Comparison of ENCODE assay signal across 8 cellular contexts in genomic region chr6:157764346-157765068, GRCh38. TPM values are rescaled to one million over a fixed set of nuclear protein-coding genes. Genes with fewer than 3 reads are reported as not detected.
DNase-seq lines count a peak whose midpoint lies in the region; ATAC-seq and TF ChIP-seq lines count a peak whose summit lies in the region.

No MANE protein-coding gene starts in this region.

- peak in 1 of 4 donors; percentile 94 for TF ChIP-seq EP300 in sigmoid colon (IDR thresholded peaks at IDR 0.05)

- WGBS in right cardiac atrium: 19% methylated on average over 12 of the region's 12 CpGs
- WGBS in sigmoid colon, 2 donors: 4 to 12% methylated on average over 12 of the region's 12 CpGs

- H3K36me3 Mint-ChIP-seq in T-cell: no peaks in the 10 kb centered on the region

- H3K4me1 ChIP-seq in right cardiac atrium (ENCODE audit: control insufficient read depth, insufficient read depth, low read length) (peaks cover 2% of the 10 kb centered on the region), sigmoid colon (peaks cover 0 to 52% (median 38%) of the 10 kb centered on the region in 4 donors)

- H3K27me3 Mint-ChIP-seq in T-cell: peaks cover 0 to 3% of the 10 kb centered on the region in 2 donors

- H3K27me3 ChIP-seq in right cardiac atrium (ENCODE audit: control insufficient read depth, insufficient read depth): no peaks in the 10 kb centered on the region
- no peaks in the 10 kb centered on the region for H3K27me3 ChIP-seq in sigmoid colon

- H3K27ac ChIP-seq in right cardiac atrium (ENCODE audit: low read length) (no peak overlapping the region), sigmoid colon (peak overlapping the region; percentile 41 to 90 (median 80))

- TF ChIP-seq CTCF in sigmoid colon (IDR thresholded peaks at IDR 0.05): no peak

- intact Hi-C loops in right cardiac atrium (cut with DNase I) (loop anchor here in 2 of 4 donors (10.0 kb wide), 1 partner anchor 110 kb away; no protein-coding TSS in a partner anchor), sigmoid colon (cut with DNase I) (loop anchor here (10.0 kb wide), 1 partner anchor 440 kb away; the partner anchor contains the start of gene TMEM242)

- H3K36me3 ChIP-seq in sigmoid colon: no peaks in the 10 kb centered on the region

- H3K4me1 Mint-ChIP-seq in T-cell: peaks cover 70 to 87% (median 83%) of the 10 kb centered on the region in 3 donors

- peak overlapping the region; percentile 85 to 93 for H3K27ac Mint-ChIP-seq in T-cell

- ATAC-seq in GM19397 (IDR thresholded peaks at IDR 0.05; ENCODE audit: unreplicated experiment) (peak; percentile 42), HG03521 (IDR thresholded peaks at IDR 0.05; ENCODE audit: unreplicated experiment) (peak; percentile 53), T-cell (replicated peaks in 1 of 4) (peak; percentile 77 to 79 (median 78)), right cardiac atrium (peak; percentile 85 to 90)

- DNase-seq in AG08396 (ENCODE audit: low spot score) (peak; percentile 88), T-cell (peak; percentile 57 to 90 (median 76)), amniotic epithelial cell (ENCODE audit: low read depth) (peak; percentile 99), right cardiac atrium (peak; percentile 85 to 87 (median 86)), sigmoid colon (peak; percentile 95), HuH-7 (ENCODE audit: low spot score) (no peak)

- TF ChIP-seq POLR2A in sigmoid colon (IDR thresholded peaks at IDR 0.05): no peak

- CTCF ChIA-PET in T-cell (lab: Charles Lee): interaction anchor here (0.5 to 1.7 kb wide), 11 partner anchors 9 to 262 kb away, joined by 3 to 11 read pairs (median 5); no protein-coding TSS in a partner anchor

- H3K4me3 ChIP-seq in right cardiac atrium (ENCODE audit: low read length) (no peak overlapping the region), sigmoid colon (peak overlapping the region in 2 of 4 donors; percentile 6 to 9)

- H3K9me3 ChIP-seq in right cardiac atrium (ENCODE audit: control insufficient read depth, low read length) (no peaks in the 10 kb centered on the region), sigmoid colon (no peaks in the 10 kb centered on the region)

- POLR2A ChIA-PET in T-cell (lab: Charles Lee): interaction anchor here (0.5 to 1.8 kb wide), 12 partner anchors 9 to 396 kb away, joined by 3 to 8 read pairs (median 5); no protein-coding TSS in a partner anchor

- H3K4me3 Mint-ChIP-seq in T-cell: peak overlapping the region; percentile 49 to 72 (median 64)

- no peaks in the 10 kb centered on the region for H3K9me3 Mint-ChIP-seq in T-cell

RNA-seq across cellular contexts. Expression of gene SNX9, which starts 58.5 kb away (rescaled TPM):
- 10 to 100 TPM; 20.5 to 25.9 (median 23.7) TPM for total RNA-seq in T-cell
- 10 to 100 TPM; 33.0 to 41.9 (median 38.7) TPM for total RNA-seq in right cardiac atrium
- 24.1 TPM for polyA plus RNA-seq in right cardiac atrium
- 10 to 100 TPM; 48.5 to 68.1 (median 63.1) TPM for total RNA-seq in sigmoid colon
- polyA plus RNA-seq in sigmoid colon: 10 to 100 TPM; 42.6 to 72.6 (median 60.1) TPM
